Comparison of ENCODE assay signal across 36 cellular contexts in the genomic region with DNA sequence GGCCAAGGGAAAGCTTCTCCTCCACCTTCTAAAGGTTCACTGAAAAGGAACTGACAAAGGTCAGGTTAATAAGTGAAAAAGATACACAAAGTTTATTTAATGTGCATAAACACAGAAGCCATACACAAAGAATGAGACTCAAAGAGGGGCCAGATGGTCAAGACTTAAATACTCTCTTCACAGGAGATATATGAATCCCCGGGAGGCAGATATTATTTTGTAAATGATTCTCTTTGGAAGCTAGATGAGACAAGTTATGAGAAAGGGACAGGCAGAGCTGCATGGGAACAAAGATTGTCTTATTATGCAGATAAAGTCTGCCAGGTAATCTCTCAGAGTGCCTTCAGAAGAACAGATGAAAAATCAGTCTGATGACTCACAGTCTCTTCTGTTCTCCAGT.
"Had no signal": no experiment of that assay in that cellular context is flagged by ENCODE, and none has a peak within 500 bp of the region (broad histone marks: within the 10 kb centered on the region; RNA-seq: fewer than 3 reads in every experiment).

No MANE protein-coding gene starts in this region.

- FAIRE-seq: RCC 7860 had no signal

- H3K27ac Mint-ChIP-seq: activated CD4-positive, alpha-beta memory T cell treated with anti-CD3 and anti-CD28 coated beads for 36 hours; activated CD8-positive, alpha-beta memory T cell treated with anti-CD3 and anti-CD28 coated beads, Interleukin-2, amount 10 ng/mL, durations not matched to agents 7 days and 5 days; activated naive CD4-positive, alpha-beta T cell treated with anti-CD3 and anti-CD28 coated beads, Interleukin-2, amount 10 ng/mL, durations not matched to agents 7 days and 5 days; activated naive CD8-positive, alpha-beta T cell; T-cell; T-helper 17 cell had no signal

- H3K36me3 ChIP-seq: brain microvascular endothelial cell, cardiac muscle cell, colonic mucosa, MG63 had no signal

- H3K27me3 Mint-ChIP-seq: activated CD4-positive, alpha-beta memory T cell treated with anti-CD3 and anti-CD28 coated beads for 36 hours; activated CD8-positive, alpha-beta memory T cell treated with anti-CD3 and anti-CD28 coated beads, Interleukin-2, amount 10 ng/mL, durations not matched to agents 7 days and 5 days; activated naive CD4-positive, alpha-beta T cell treated with anti-CD3 and anti-CD28 coated beads, Interleukin-2, amount 10 ng/mL, durations not matched to agents 7 days and 5 days; T-cell had no signal

- H3K27me3 ChIP-seq: brain microvascular endothelial cell, cardiac muscle cell, colonic mucosa, MG63 had no signal

- H3K9me3 Mint-ChIP-seq: activated CD4-positive, alpha-beta memory T cell treated with anti-CD3 and anti-CD28 coated beads for 36 hours; activated naive CD4-positive, alpha-beta T cell treated with anti-CD3 and anti-CD28 coated beads, Interleukin-2, amount 10 ng/mL, durations not matched to agents 7 days and 5 days; central memory CD8-positive, alpha-beta T cell; T-cell had no signal

- H3K4me3 Mint-ChIP-seq: activated CD4-positive, alpha-beta memory T cell treated with anti-CD3 and anti-CD28 coated beads for 36 hours; activated CD8-positive, alpha-beta memory T cell treated with anti-CD3 and anti-CD28 coated beads, Interleukin-2, amount 10 ng/mL, durations not matched to agents 7 days and 5 days; activated naive CD4-positive, alpha-beta T cell treated with anti-CD3 and anti-CD28 coated beads, Interleukin-2, amount 10 ng/mL, durations not matched to agents 7 days and 5 days; activated naive CD8-positive, alpha-beta T cell; central memory CD8-positive, alpha-beta T cell; T-cell; T-helper 17 cell had no signal

- H3K4me1 Mint-ChIP-seq: activated CD8-positive, alpha-beta memory T cell treated with anti-CD3 and anti-CD28 coated beads, Interleukin-2, amount 10 ng/mL, durations not matched to agents 7 days and 5 days; activated naive CD4-positive, alpha-beta T cell treated with anti-CD3 and anti-CD28 coated beads, Interleukin-2, amount 10 ng/mL, durations not matched to agents 7 days and 5 days; central memory CD8-positive, alpha-beta T cell; T-cell had no signal

- H3K4me1 ChIP-seq: colonic mucosa had no signal

- DNase-seq: activated CD4-positive, alpha-beta memory T cell treated with anti-CD3 and anti-CD28 coated beads for 36 hours; activated CD4-positive, alpha-beta T cell treated with anti-CD3 and anti-CD28 coated beads for 4 hours; activated CD4-positive, alpha-beta T cell treated with anti-CD3 and anti-CD28 coated beads, Interleukin-2, amount 50 U/mL, for 1 hour; activated CD8-positive, alpha-beta memory T cell treated with anti-CD3 and anti-CD28 coated beads for 24 hours; activated CD8-positive, alpha-beta memory T cell treated with anti-CD3 and anti-CD28 coated beads, Interleukin-2, amount 10 ng/mL, durations not matched to agents 7 days and 5 days; activated CD8-positive, alpha-beta memory T cell treated with anti-CD3 and anti-CD28 coated beads, Interleukin-2, amount 50 U/mL, for 48 hours; activated effector memory CD4-positive, alpha-beta T cell treated with Interleukin-2 at 50 U/mL for 16 hours; activated naive CD4-positive, alpha-beta T cell treated with anti-CD3 and anti-CD28 coated beads, Interleukin-2, amount 10 ng/mL, durations not matched to agents 7 days and 5 days; activated T-cell treated with anti-CD3 and anti-CD28 coated beads, Interleukin-2, amount 50 U/mL, for 48 hours; amniotic stem cell; aorta; brain microvascular endothelial cell; colonic mucosa; Kasumi-1; MG63; NCI-H1048; NCI-H1105 treated with DMSO at 0.1 percent for 48 hours; NCI-H1436 treated with DMSO at 0.1 percent for 48 hours; NCI-H1694 treated with DMSO at 0.1 percent for 48 hours; NCI-H2029; NCI-H345; NCI-H526; NCI-H774; PC-3; SIG-M5; T-cell; T-helper 17 cell; T-helper 9 cell had no signal

- H3K4me3 ChIP-seq: cardiac muscle cell, colonic mucosa, MG63 had no signal

- ATAC-seq: activated CD4-positive, CD25-positive, alpha-beta regulatory T cell treated with anti-CD3 and anti-CD28 coated beads, Interleukin-2, amount 50 U/mL, for 24 hours; activated CD8-positive, alpha-beta memory T cell treated with anti-CD3 and anti-CD28 coated beads, Interleukin-2, amount 10 ng/mL, durations not matched to agents 7 days and 5 days; PC-3; Right ventricle myocardium inferior; SK-N-SH treated with all-trans-retinoic acid at 6 μM for 48 hours; T-cell; T-helper 17 cell had no signal

- H3K9me3 ChIP-seq: colonic mucosa had no signal

- H3K27ac ChIP-seq: brain microvascular endothelial cell, cardiac muscle cell, colonic mucosa, RWPE1 had no signal

- H3K36me3 Mint-ChIP-seq: activated CD4-positive, alpha-beta memory T cell treated with anti-CD3 and anti-CD28 coated beads for 36 hours; activated CD8-positive, alpha-beta memory T cell treated with anti-CD3 and anti-CD28 coated beads, Interleukin-2, amount 10 ng/mL, durations not matched to agents 7 days and 5 days; activated naive CD4-positive, alpha-beta T cell treated with anti-CD3 and anti-CD28 coated beads, Interleukin-2, amount 10 ng/mL, durations not matched to agents 7 days and 5 days; activated naive CD8-positive, alpha-beta T cell; T-cell had no signal
